8 cellular contexts compared by ENCODE assay signal in genomic region chr5:172004824-172005237, GRCh38. TPM values are rescaled to one million over a fixed set of nuclear protein-coding genes. Genes with fewer than 3 reads are reported as not detected.
DNase-seq lines count a peak whose midpoint lies in the region; ATAC-seq, FAIRE-seq and TF ChIP-seq lines count a peak whose summit lies in the region.

No MANE protein-coding gene starts in this region.

- peak; percentile 1 for ATAC-seq in activated naive CD8-positive, alpha-beta T cell treated with anti-CD3 and anti-CD28 coated beads, Interleukin-2, amount 50 U/mL, for 24 hours
- ATAC-seq in left lung, result no peak
- no peak for ATAC-seq in GM21515 (IDR thresholded peaks at IDR 0.05; ENCODE audit: unreplicated experiment)
- ATAC-seq in HG03469 (IDR thresholded peaks at IDR 0.05; ENCODE audit: unreplicated experiment), result no peak

- H3K27ac ChIP-seq in C4-2B (peak overlapping the region; percentile 97; the same call in 1 of the 2 replicates), left lung (peak overlapping the region; percentile 95 to 98), tibial artery (peak overlapping the region; percentile 98)

- FAIRE-seq in frontal cortex (lab: Jason Lieb, UNC), result no peak

- H3K36me3 ChIP-seq in Loucy (ENCODE audit: insufficient read depth, low read length) (no peaks in the 10 kb centered on the region), left lung (no peaks in the 10 kb centered on the region), tibial artery (no peaks in the 10 kb centered on the region)

- peak overlapping the region; percentile 72 for H3K4me2 ChIP-seq in Loucy (ENCODE audit: low read depth, low read length, poor library complexity, severe bottlenecking)

- H3K4me1 Mint-ChIP-seq in activated naive CD8-positive, alpha-beta T cell treated with anti-CD3 and anti-CD28 coated beads, Interleukin-2, amount 50 U/mL, for 24 hours, result peaks cover 75% of the 10 kb centered on the region

- H3K9me3 Mint-ChIP-seq in activated naive CD8-positive, alpha-beta T cell treated with anti-CD3 and anti-CD28 coated beads, Interleukin-2, amount 50 U/mL, for 24 hours, result no peaks in the 10 kb centered on the region

- TF ChIP-seq CTCF in C4-2B (conservative IDR thresholded peaks at IDR 0.05) (no peak), Loucy (conservative IDR thresholded peaks at IDR 0.05; ENCODE audit: low read length) (no peak), left lung (IDR thresholded peaks at IDR 0.05) (no peak), tibial artery (IDR thresholded peaks at IDR 0.05) (no peak)

- H3K4me3 Mint-ChIP-seq in activated naive CD8-positive, alpha-beta T cell treated with anti-CD3 and anti-CD28 coated beads, Interleukin-2, amount 50 U/mL, for 24 hours, result peak overlapping the region; percentile 96

- no peaks in the 10 kb centered on the region for H3K9me3 ChIP-seq in Loucy (ENCODE audit: insufficient read depth, low read depth, low read length)
- no peaks in the 10 kb centered on the region for H3K9me3 ChIP-seq in left lung
- H3K9me3 ChIP-seq in tibial artery, result no peaks in the 10 kb centered on the region

- H3K27me3 Mint-ChIP-seq in activated naive CD8-positive, alpha-beta T cell treated with anti-CD3 and anti-CD28 coated beads, Interleukin-2, amount 50 U/mL, for 24 hours, result no peaks in the 10 kb centered on the region

- H2AFZ ChIP-seq in Loucy (ENCODE audit: low read length), result no peak overlapping the region

- H3K9me2 ChIP-seq in Loucy (replicated peaks; ENCODE audit: low read depth, low read length), result no peaks in the 10 kb centered on the region

- peak; percentile 38 for DNase-seq in activated naive CD8-positive, alpha-beta T cell treated with anti-CD3 and anti-CD28 coated beads, Interleukin-2, amount 50 U/mL, for 24 hours
- DNase-seq in left lung, result no peak
- no peak for DNase-seq in tibial artery
- DNase-seq in frontal cortex (ENCODE audit: low spot score in 2 of 2), result no peak

- peaks cover 37% of the 10 kb centered on the region for H4K20me1 ChIP-seq in Loucy (ENCODE audit: insufficient read depth, low read length, poor library complexity, severe bottlenecking)

- H3K4me3 ChIP-seq in Loucy (ENCODE audit: low read length, poor library complexity, severe bottlenecking), result peak overlapping the region; percentile 78
- peak overlapping the region; percentile 66 to 87 for H3K4me3 ChIP-seq in left lung
- peak overlapping the region; percentile 92 to 97 for H3K4me3 ChIP-seq in tibial artery

- no peaks in the 10 kb centered on the region for H3K27me3 ChIP-seq in Loucy (ENCODE audit: insufficient read depth, low read length, poor library complexity, severe bottlenecking)
- H3K27me3 ChIP-seq in left lung, result no peaks in the 10 kb centered on the region
- H3K27me3 ChIP-seq in tibial artery, result no peaks in the 10 kb centered on the region

- H3K27ac Mint-ChIP-seq in activated naive CD8-positive, alpha-beta T cell treated with anti-CD3 and anti-CD28 coated beads, Interleukin-2, amount 50 U/mL, for 24 hours, result peak overlapping the region; percentile 92

- peaks cover 67% of the 10 kb centered on the region for H3K79me2 ChIP-seq in Loucy (ENCODE audit: insufficient read depth, low read length)

- intact Hi-C loops in left lung (cut with DNase I) (no loop called here), tibial artery (cut with DNase I; ENCODE audit: low total_unique reads) (loop anchor here (10.0 kb wide), 1 partner anchor 280 kb away; the partner anchor contains the start of gene UBTD2)

- no peaks in the 10 kb centered on the region for H3F3A ChIP-seq in Loucy (ENCODE audit: low read depth)

- H3K4me1 ChIP-seq in Loucy (ENCODE audit: insufficient read depth, low read length, poor library complexity, severe bottlenecking) (peaks cover 31% of the 10 kb centered on the region), left lung (peaks cover 24 to 69% of the 10 kb centered on the region in 2 donors), tibial artery (peaks cover 0 to 63% (median 48%) of the 10 kb centered on the region in 4 donors)

- peaks cover 34% of the 10 kb centered on the region for H3K36me3 Mint-ChIP-seq in activated naive CD8-positive, alpha-beta T cell treated with anti-CD3 and anti-CD28 coated beads, Interleukin-2, amount 50 U/mL, for 24 hours (ENCODE audit: low read depth)

- peak overlapping the region; percentile 78 for H3K9ac ChIP-seq in Loucy (ENCODE audit: low read depth, low read length, poor library complexity, severe bottlenecking)

RNA-seq across cellular contexts. Expression of gene FBXW11, which starts 1.6 kb away (rescaled TPM):
- total RNA-seq in left lung, result 10 to 100 TPM; 47.6 to 56.8 TPM
- 159 TPM for total RNA-seq in frontal cortex
